ENCODE assay signal across 10 cellular contexts in the genomic region with DNA sequence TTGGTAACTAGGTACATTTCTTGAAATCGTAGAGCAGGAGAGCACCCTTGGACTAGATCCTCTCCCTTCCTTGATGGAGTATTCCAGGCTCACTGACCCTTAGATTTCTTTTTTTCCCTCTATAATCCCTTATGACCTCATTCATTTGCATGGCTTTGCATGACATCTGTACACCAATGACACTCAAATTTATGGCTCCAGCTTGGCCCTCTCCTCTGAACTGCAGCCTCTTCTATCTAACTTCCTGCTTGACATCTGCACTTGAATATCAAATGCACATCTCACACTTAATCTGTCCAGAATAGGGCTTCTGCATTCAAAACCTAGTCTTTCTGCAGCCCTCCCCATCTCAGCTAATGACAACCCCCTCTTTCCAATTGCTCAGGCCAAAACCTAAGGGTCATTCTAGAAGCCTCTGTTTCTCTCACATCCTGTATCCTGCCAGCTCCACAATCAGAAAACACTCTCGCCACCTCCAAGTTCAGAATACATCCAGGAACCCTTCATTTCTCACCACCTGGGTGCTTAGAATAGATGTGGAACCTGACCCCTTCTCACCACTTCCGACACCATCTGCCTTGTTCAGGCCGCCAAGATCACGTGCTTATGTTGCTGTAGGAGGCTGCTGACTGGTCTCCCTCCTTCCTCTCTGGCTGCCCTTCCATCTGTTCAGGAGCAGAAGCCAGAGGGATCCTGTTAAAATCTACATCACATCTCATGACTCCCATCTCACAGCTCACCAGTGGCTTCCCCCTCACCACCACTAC.
DNase-seq lines count a peak whose midpoint lies in the region; ATAC-seq and TF ChIP-seq lines count a peak whose summit lies in the region.
"Had no signal": no experiment of that assay in that cellular context is flagged by ENCODE, and none has a peak within 500 bp of the region (broad histone marks: within the 10 kb centered on the region; RNA-seq: fewer than 3 reads in every experiment).

No MANE protein-coding gene starts in this region.

- no peak overlapping the region for H3K4me3 Mint-ChIP-seq in activated CD8-positive, alpha-beta T cell treated with anti-CD3 and anti-CD28 coated beads for 36 hours
- H3K4me3 Mint-ChIP-seq in mesothelial cell of epicardium: no peak overlapping the region

- no peaks in the 10 kb centered on the region for H3K27me3 Mint-ChIP-seq in activated CD8-positive, alpha-beta T cell treated with anti-CD3 and anti-CD28 coated beads for 36 hours
- no peaks in the 10 kb centered on the region for H3K27me3 Mint-ChIP-seq in mesothelial cell of epicardium (ENCODE audit: low read depth)

- H3K27ac Mint-ChIP-seq in activated CD8-positive, alpha-beta T cell treated with anti-CD3 and anti-CD28 coated beads for 36 hours: no peak overlapping the region
- no peak overlapping the region for H3K27ac Mint-ChIP-seq in mesothelial cell of epicardium

- H3K9me3 Mint-ChIP-seq in activated CD8-positive, alpha-beta T cell treated with anti-CD3 and anti-CD28 coated beads for 36 hours: no peaks in the 10 kb centered on the region
- no peaks in the 10 kb centered on the region for H3K9me3 Mint-ChIP-seq in mesothelial cell of epicardium

- no peaks in the 10 kb centered on the region for H3K36me3 Mint-ChIP-seq in activated CD8-positive, alpha-beta T cell treated with anti-CD3 and anti-CD28 coated beads for 36 hours (ENCODE audit: low read depth)
- H3K36me3 Mint-ChIP-seq in mesothelial cell of epicardium: peaks cover 6% of the 10 kb centered on the region

- DNase-seq in DMS 273 treated with DMSO at 0.1 percent for 48 hours (lab: John Stamatoyannopoulos, UW): peak; percentile 97
- peak; percentile 87 for DNase-seq in NCI-H510A (lab: John Stamatoyannopoulos, UW)
- DNase-seq in foreskin fibroblast: no peak
- no peak for DNase-seq in activated CD8-positive, alpha-beta T cell treated with anti-CD3 and anti-CD28 coated beads for 36 hours
- DNase-seq in activated effector memory CD4-positive, alpha-beta T cell treated with Interleukin-2 at 50 U/mL for 16 hours: no peak
- no peak for DNase-seq in mesothelial cell of epicardium (ENCODE audit: low spot score in 2 of 2, unreplicated experiment in 2 of 2)
- DNase-seq: left cardiac atrium, psoas muscle had no signal

- no peaks in the 10 kb centered on the region for H3K4me1 Mint-ChIP-seq in activated CD8-positive, alpha-beta T cell treated with anti-CD3 and anti-CD28 coated beads for 36 hours (ENCODE audit: low read depth)
- H3K4me1 Mint-ChIP-seq in mesothelial cell of epicardium: peaks cover 56% of the 10 kb centered on the region

- CTCF ChIA-PET in activated CD8-positive, alpha-beta T cell treated with anti-CD3 and anti-CD28 coated beads for 36 hours (lab: Charles Lee): no interaction called here

- intact Hi-C loops in activated CD8-positive, alpha-beta T cell treated with anti-CD3 and anti-CD28 coated beads for 36 hours (cut with micrococcal nuclease): no loop called here

- no peak overlapping the region for H3K4me3 ChIP-seq in foreskin fibroblast (ENCODE audit: low read depth in 1 of 2, low read length in 2 of 2)
- H3K4me3 ChIP-seq: psoas muscle had no signal

- TF ChIP-seq CTCF in foreskin fibroblast (IDR thresholded peaks at IDR 0.05; ENCODE audit: low read depth, low read length) (no peak), mesothelial cell of epicardium (IDR thresholded peaks at IDR 0.05; ENCODE audit: unreplicated experiment) (no peak)
- TF ChIP-seq CTCF in activated CD8-positive, alpha-beta T cell treated with anti-CD3 and anti-CD28 coated beads for 36 hours (IDR thresholded peaks at IDR 0.05): no peak

- ATAC-seq in GM19452 (IDR thresholded peaks at IDR 0.05; ENCODE audit: unreplicated experiment): peak; percentile 79
- ATAC-seq in HG03159 (IDR thresholded peaks at IDR 0.05; ENCODE audit: unreplicated experiment): peak; percentile 74
- ATAC-seq in activated CD8-positive, alpha-beta T cell treated with anti-CD3 and anti-CD28 coated beads for 36 hours: no peak
- ATAC-seq: left cardiac atrium, psoas muscle had no signal

- POLR2A ChIA-PET in activated CD8-positive, alpha-beta T cell treated with anti-CD3 and anti-CD28 coated beads for 36 hours (lab: Charles Lee): no interaction called here

Comparison
In these comparisons a context has a peak if more than half of its experiments do, and no peak if none do; other contexts are left out.
1. DNase-seq: peak in DMS 273 treated with DMSO at 0.1 percent for 48 hours (single experiment) and NCI-H510A (single experiment); none in foreskin fibroblast (0 of 2), activated CD8-positive, alpha-beta T cell treated with anti-CD3 and anti-CD28 coated beads for 36 hours (single experiment), activated effector memory CD4-positive, alpha-beta T cell treated with Interleukin-2 at 50 U/mL for 16 hours (single experiment) and mesothelial cell of epicardium (0 of 2).